Comparison of ENCODE assay signal across 8 cellular contexts in the genomic region with DNA sequence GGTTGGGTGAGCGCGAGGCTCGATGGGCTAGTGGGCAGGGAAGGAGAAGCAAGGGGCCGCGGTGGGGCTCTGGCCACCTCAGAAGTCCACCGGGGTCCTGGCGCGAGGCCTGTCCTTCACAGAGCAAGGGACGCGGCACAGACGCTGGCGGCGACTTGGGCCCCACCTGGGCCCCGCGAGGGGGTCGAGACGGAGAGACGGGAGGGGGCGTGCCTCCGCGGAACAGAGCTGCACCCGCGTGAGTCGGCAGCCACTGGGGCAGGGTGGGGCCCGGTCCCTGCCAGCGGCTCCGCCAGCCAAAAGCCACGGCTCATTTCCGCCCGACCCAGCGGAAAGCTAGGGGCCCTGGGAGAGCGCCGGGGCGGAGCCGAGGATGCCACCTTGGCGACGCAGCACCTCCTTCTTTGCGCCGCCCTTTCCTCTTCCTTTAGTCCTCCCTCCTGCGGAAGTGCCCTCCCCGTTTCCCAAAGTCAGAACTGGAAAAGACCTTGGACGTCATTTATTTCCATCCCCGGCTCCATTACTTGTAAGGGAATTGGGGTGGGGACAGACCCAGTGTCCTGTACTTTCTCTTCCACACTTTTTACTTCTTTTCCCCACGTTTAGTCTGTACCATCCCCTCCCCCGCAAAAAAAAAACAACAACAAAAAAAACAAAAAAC. TPM values are rescaled to one million over a fixed set of nuclear protein-coding genes. Genes with fewer than 3 reads are reported as not detected.
DNase-seq lines count a peak whose midpoint lies in the region; ATAC-seq and TF ChIP-seq lines count a peak whose summit lies in the region.

A gene (minus strand): TSS at position 307 of the 661 bp plus-strand sequence. CDS start 1,063 bp downstream, outside the sequence.

- peak; percentile 90 for ATAC-seq in HG02610 (IDR thresholded peaks at IDR 0.05; ENCODE audit: unreplicated experiment)
- ATAC-seq in activated naive CD4-positive, alpha-beta T cell treated with anti-CD3 and anti-CD28 coated beads, Interleukin-2, amount 50 U/mL, for 72 hours = peak; percentile 99 to 100

- peak within 1 kb of the TSS; percentile 78 for H3K4me3 ChIP-seq in osteoblast (ENCODE audit: insufficient read depth, low read length)
- peak within 1 kb of the TSS; percentile 66 to 84 for H3K4me3 ChIP-seq in testis

- intact Hi-C loops in testis (cut with DNase I; ENCODE audit: low total_unique reads) = no loop called here

- no peaks in the 10 kb centered on the region for H3K9me3 Mint-ChIP-seq in activated naive CD4-positive, alpha-beta T cell treated with anti-CD3 and anti-CD28 coated beads, Interleukin-2, amount 50 U/mL, for 72 hours

- peaks cover 28% of the 10 kb centered on the region for H3K36me3 ChIP-seq in osteoblast (ENCODE audit: insufficient read depth, low read length)
- no peaks in the 10 kb centered on the region for H3K36me3 ChIP-seq in testis (ENCODE audit: low read depth, missing control alignments)

- DNase-seq in GM10248 (ENCODE audit: extremely low spot score) (peak; percentile 96), NCI-H1105 treated with DMSO at 0.1 percent for 48 hours (lab: John Stamatoyannopoulos, UW) (peak; percentile 93), SKM-1 treated with dmso at 0.1 percent for 144 hours (lab: John Stamatoyannopoulos, UW; ENCODE audit: unreplicated experiment) (peak; percentile 94), glomerular visceral epithelial cell (ENCODE audit: extremely low spot score) (peak; percentile 96), osteoblast (ENCODE audit: insufficient read length, low spot score, missing footprints) (peak; percentile 100), testis (peak; percentile 94)
- peak; percentile 90 to 91 for DNase-seq in activated naive CD4-positive, alpha-beta T cell treated with anti-CD3 and anti-CD28 coated beads, Interleukin-2, amount 50 U/mL, for 72 hours (ENCODE audit: low spot score in 2 of 2)

- peaks cover 48% of the 10 kb centered on the region for H3K79me2 ChIP-seq in osteoblast (ENCODE audit: insufficient read depth, low read length)

- H3K4me2 ChIP-seq in osteoblast (ENCODE audit: insufficient read depth, low read length) = peak within 1 kb of the TSS; percentile 97

- CTCF ChIA-PET in GM10248 (lab: Yijun Ruan, JAX) = interaction anchor here (1.0 to 1.3 kb wide), 3 partner anchors 10 to 43 kb away, joined by 3 read pairs; a partner anchor contains a TSS

- peaks cover 31% of the 10 kb centered on the region for H3K4me1 ChIP-seq in osteoblast (ENCODE audit: insufficient read depth, low read length)
- peaks cover 25% of the 10 kb centered on the region for H3K4me1 ChIP-seq in testis

- TF ChIP-seq POLR2A in testis (IDR thresholded peaks at IDR 0.05) = no peak

- POLR2A ChIA-PET in GM10248 (lab: Yijun Ruan, JAX) = interaction anchor here (1.4 kb wide), 1 partner anchor 124 kb away, joined by 3 read pairs; no protein-coding TSS in a partner anchor

- H4K20me1 ChIP-seq in osteoblast (ENCODE audit: insufficient read depth, low read length) = no peaks in the 10 kb centered on the region

- H3K27ac Mint-ChIP-seq in activated naive CD4-positive, alpha-beta T cell treated with anti-CD3 and anti-CD28 coated beads, Interleukin-2, amount 50 U/mL, for 72 hours = peak within 1 kb of the TSS; percentile 96

- H3K27me3 ChIP-seq in osteoblast (ENCODE audit: insufficient read depth, low read length) (no peaks in the 10 kb centered on the region), testis (no peaks in the 10 kb centered on the region)

- no peak for TF ChIP-seq CTCF in GM10248 (IDR thresholded peaks at IDR 0.05; ENCODE audit: control extremely low read depth, extremely low read depth, low read depth, missing control alignments)
- TF ChIP-seq CTCF in osteoblast (IDR thresholded peaks at IDR 0.05; ENCODE audit: extremely low read depth, low read depth, low read length) = no peak
- no peak for TF ChIP-seq CTCF in testis (IDR thresholded peaks at IDR 0.05)

- WGBS in testis, 2 donors = 2% methylated on average over 14 to 32 of the region's 45 CpGs

- H3K9me3 ChIP-seq in osteoblast (ENCODE audit: low read depth, low read length) (no peaks in the 10 kb centered on the region), testis (no peaks in the 10 kb centered on the region)

- peaks cover 18 to 24% of the 10 kb centered on the region in 2 donors for H3K36me3 Mint-ChIP-seq in activated naive CD4-positive, alpha-beta T cell treated with anti-CD3 and anti-CD28 coated beads, Interleukin-2, amount 50 U/mL, for 72 hours

- H3K27ac ChIP-seq in osteoblast (ENCODE audit: low read depth, low read length) = peak within 1 kb of the TSS; percentile 92
- peak within 1 kb of the TSS; percentile 85 to 87 for H3K27ac ChIP-seq in testis

- H2AFZ ChIP-seq in osteoblast (ENCODE audit: low read length) = peak within 1 kb of the TSS; percentile 73

RNA-seq across cellular contexts. Expression of the gene that starts here (rescaled TPM):
- total RNA-seq in activated naive CD4-positive, alpha-beta T cell treated with anti-CD3 and anti-CD28 coated beads, Interleukin-2, amount 50 U/mL, for 72 hours = 10 to 100 TPM; 13.0 to 21.6 TPM
- total RNA-seq in osteoblast (46.9 and 48.5 TPM in 2 replicates), testis (10 to 100 TPM; 23.9 to 31.5 TPM)
- 16.6 TPM for polyA plus RNA-seq in testis (ENCODE audit: insufficient read depth, low read depth, low replicate concordance)

Comparison
In these comparisons a context has a peak if more than half of its experiments do, and no peak if none do; other contexts are left out.
1. Peak in every context shown above with its lines: DNase-seq, ATAC-seq, H3K4me3 ChIP-seq and H3K27ac ChIP-seq.